1 cellular context compared by ENCODE assay signal in genomic region chr20:49452011-49452482, GRCh38.
TF ChIP-seq lines count a peak whose summit lies in the region.

No MANE protein-coding gene starts in this region.

TF ChIP-seq in H1, 55 proteins besides CTCF, POLR2A, EP300 and RAD21:
- TF ChIP-seq YY1 (IDR thresholded peaks at IDR 0.05; ENCODE audit: low read depth, low read length) = no peak
- no peak for TF ChIP-seq ATF2 (IDR thresholded peaks at IDR 0.05; ENCODE audit: low read length)
TF ChIP-seq in H1: peak in this region for 0.
